In genomic region chr5:6712136-6712581, GRCh38 we compare ENCODE assay signal across 8 cellular contexts. TPM values are rescaled to one million over a fixed set of nuclear protein-coding genes. Genes with fewer than 3 reads are reported as not detected.
A peak's percentile ranks its signal among the peaks of the same experiment; 100 is the strongest.
DNase-seq lines count a peak whose midpoint lies in the region; ATAC-seq, FAIRE-seq and TF ChIP-seq lines count a peak whose summit lies in the region.

No MANE protein-coding gene starts in this region.

- no peak for TF ChIP-seq CTCF in Caco-2 (IDR thresholded peaks at IDR 0.05; ENCODE audit: insufficient read depth in 1 of 2, low read depth in 1 of 2, low read length in 1 of 2, severe bottlenecking in 1 of 2, unreplicated experiment in 1 of 2)
- TF ChIP-seq CTCF in LNCAP (IDR thresholded peaks at IDR 0.05): peak; percentile 9; the same call in 1 of the 2 replicates
- no peak for TF ChIP-seq CTCF in GM12878 (IDR thresholded peaks at IDR 0.05 in 2 of 3, conservative IDR thresholded peaks at IDR 0.05 in 1 of 3; ENCODE audit: control insufficient read depth in 2 of 3, extremely low read depth in 1 of 3, insufficient read depth in 1 of 3, low read depth in 3 of 3, low read length in 3 of 3)

- H3K4me1 ChIP-seq in Caco-2 (peaks cover 16% of the 10 kb centered on the region), GM12878 (ENCODE audit: control insufficient read depth, insufficient read depth, low read length) (peaks cover 26% of the 10 kb centered on the region), iPS-15b (ENCODE audit: control insufficient read depth, insufficient read depth, low read length) (peaks cover 11% of the 10 kb centered on the region)

- H3K4me3 ChIP-seq in Caco-2 (ENCODE audit: low read depth, low read length) (peak overlapping the region; percentile 92), GM12878 (peak overlapping the region; percentile 85), iPS-15b (ENCODE audit: low read depth, low read length) (peak overlapping the region; percentile 64), skin epidermis (peak overlapping the region; percentile 63 to 89 (median 70))

- H3K4me3 Mint-ChIP-seq in Caco-2 (ENCODE audit: unreplicated experiment): peak overlapping the region; percentile 80

- H3K36me3 ChIP-seq in Caco-2 (ENCODE audit: control insufficient read depth, insufficient read depth, low read length): peaks cover 2% of the 10 kb centered on the region; the same call in 1 of the 2 replicates
- H3K36me3 ChIP-seq in GM12878 (ENCODE audit: control insufficient read depth in 2 of 2, insufficient read depth in 2 of 2, low read length in 1 of 2): peaks cover 0 to 5% of the 10 kb centered on the region in 2 experiments; a peak in 1 of 4 replicates
- peaks cover 5% of the 10 kb centered on the region for H3K36me3 ChIP-seq in iPS-15b (ENCODE audit: control insufficient read depth, insufficient read depth, low read length)

- H3K27ac Mint-ChIP-seq in Caco-2 (ENCODE audit: unreplicated experiment): peak overlapping the region; percentile 86

- CTCF ChIA-PET in Caco-2 (lab: Charles Lee) (no interaction called here), GM12878 (lab: Yijun Ruan, JAX) (interaction anchor here (1.2 kb wide), 2 partner anchors 10 to 26 kb away, joined by 3 read pairs; no protein-coding TSS in a partner anchor)

- TF ChIP-seq POLR2A in GM12878 (IDR thresholded peaks at IDR 0.05; ENCODE audit: low read depth, low read length): peak; percentile 52

- H3K27ac ChIP-seq in GM12878 (ENCODE audit: control insufficient read depth, insufficient read depth) (peak overlapping the region; percentile 93), skin epidermis (peak overlapping the region; percentile 85 to 98 (median 94))

- peaks cover 33% of the 10 kb centered on the region for H3K79me2 ChIP-seq in GM12878 (ENCODE audit: control insufficient read depth, insufficient read depth, low read length)

- H2AFZ ChIP-seq in GM12878 (ENCODE audit: control insufficient read depth, low read depth, low read length): peak overlapping the region; percentile 84

- H3K36me3 Mint-ChIP-seq in Caco-2 (ENCODE audit: insufficient read depth, unreplicated experiment): peaks cover 8% of the 10 kb centered on the region

- H4K20me1 ChIP-seq in GM12878 (ENCODE audit: control insufficient read depth, insufficient read depth): peaks cover 12% of the 10 kb centered on the region; the same call in 1 of the 2 replicates

- no peaks in the 10 kb centered on the region for H3K27me3 ChIP-seq in Caco-2 (replicated peaks; ENCODE audit: control insufficient read depth, insufficient read depth, low read length)
- H3K27me3 ChIP-seq in GM12878 (replicated peaks in 1 of 2; ENCODE audit: control insufficient read depth in 2 of 2, insufficient read depth in 2 of 2, low read length in 1 of 2): no peaks in the 10 kb centered on the region
- H3K27me3 ChIP-seq in iPS-15b (ENCODE audit: control insufficient read depth, insufficient read depth, low read length): peaks cover 19% of the 10 kb centered on the region

- peaks cover under 1% of the 10 kb centered on the region for H3K27me3 Mint-ChIP-seq in Caco-2 (ENCODE audit: insufficient read depth, unreplicated experiment)

- in situ Hi-C loops in GM12878 (cut with MboI): no loop called here

- POLR2A ChIA-PET in Caco-2 (lab: Charles Lee) (interaction anchor here (0.8 to 0.9 kb wide), 2 partner anchors 79 to 85 kb away, joined by 4 to 9 read pairs; partner anchors contain the start of gene NSUN2), GM12878 (lab: Charles Lee) (interaction anchor here (0.6 to 1.2 kb wide), 6 partner anchors 10 to 78 kb away, joined by 3 to 6 read pairs (median 3); no protein-coding TSS in a partner anchor)

- TF ChIP-seq RAD21 in GM12878 (IDR thresholded peaks at IDR 0.05; ENCODE audit: insufficient read depth, low read depth, low read length): no peak

- under 1% methylated on average over 35 of the region's 37 CpGs for WGBS in GM12878 (ENCODE audit: insufficient coverage, insufficient replicate concordance, low lambda C conversion rate, missing lambda C conversion rate)

- no peak for FAIRE-seq in GM12878 (lab: Jason Lieb, UNC)

- intact Hi-C loops in Caco-2 (cut with micrococcal nuclease; ENCODE audit: unreplicated experiment) (loop anchor here (2.0 kb wide), 1 partner anchor 33 kb away; no protein-coding TSS in a partner anchor), GM12878 (cut with micrococcal nuclease; ENCODE audit: unreplicated experiment) (loop anchor here (1.0 to 10.0 kb wide), 5 partner anchors 17 to 957 kb away; partner anchors contain the start of genes MED10, NSUN2 and SRD5A1)

- SMC1A ChIA-PET in GM12878 (lab: Charles Lee; ENCODE audit: uncharacterized antibody, unreplicated experiment): interaction anchor here (0.9 to 1.8 kb wide), 8 partner anchors 13 to 94 kb away, joined by 3 to 8 read pairs (median 4); partner anchors contain the start of genes NSUN2 and SRD5A1

- H3K4me1 Mint-ChIP-seq in Caco-2 (ENCODE audit: low read depth, unreplicated experiment): peaks cover 20% of the 10 kb centered on the region

- no peaks in the 10 kb centered on the region for H3K9me3 ChIP-seq in Caco-2
- no peaks in the 10 kb centered on the region for H3K9me3 ChIP-seq in GM12878 (replicated peaks; ENCODE audit: control insufficient read depth, insufficient read depth, low read length)
- H3K9me3 ChIP-seq in iPS-15b (ENCODE audit: control insufficient read depth, insufficient read depth, low read length): no peaks in the 10 kb centered on the region

- TSS peak; percentile 86 for BruUV-seq in Caco-2 (replicated peaks; lab: Mats Ljungman, UMichigan)
- TSS peak; percentile 97 for BruUV-seq in GM12878 (replicated peaks; lab: Mats Ljungman, UMichigan)

- peak; percentile 56 to 57 for DNase-seq in Caco-2
- peak; percentile 29 for DNase-seq in T-helper 22 cell (ENCODE audit: low read depth)
- no peak for DNase-seq in GM12878 (ENCODE audit: low read depth, low spot score)
- no peak for DNase-seq in GM19240 (ENCODE audit: insufficient read length, low spot score)

- H3K4me2 ChIP-seq in GM12878 (ENCODE audit: control insufficient read depth, insufficient read depth): peak overlapping the region; percentile 93

- no peak for TF ChIP-seq EP300 in GM12878 (IDR thresholded peaks at IDR 0.05; ENCODE audit: borderline replicate concordance in 1 of 2, control insufficient read depth in 1 of 2, low read depth in 2 of 2, low read length in 2 of 2)

- no peaks in the 10 kb centered on the region for H3K9me3 Mint-ChIP-seq in Caco-2 (ENCODE audit: unreplicated experiment)

- H3K9ac ChIP-seq in GM12878 (ENCODE audit: control insufficient read depth, insufficient read depth, low read length) (peak overlapping the region; percentile 89), iPS-15b (ENCODE audit: low read depth, low read length) (peak overlapping the region; percentile 76)

- ATAC-seq in GM21528 (IDR thresholded peaks at IDR 0.05; ENCODE audit: low FRiP score, unreplicated experiment): peak; percentile 19
- ATAC-seq in GM12878: peak; percentile 51

- RAD21 ChIA-PET in GM12878 (lab: Charles Lee; ENCODE audit: unreplicated experiment): interaction anchor here (1.2 kb wide), 3 partner anchors 28 to 78 kb away, joined by 3 to 4 read pairs (median 4); no protein-coding TSS in a partner anchor

TF ChIP-seq in GM12878, 131 proteins besides CTCF, POLR2A, EP300 and RAD21 (continues in another document):
- TF ChIP-seq SUPT20H (IDR thresholded peaks at IDR 0.05; ENCODE audit: borderline replicate concordance, control insufficient read depth, low read depth, low read length): no peak
- no peak for TF ChIP-seq USF2 (IDR thresholded peaks at IDR 0.05; ENCODE audit: borderline replicate concordance, low read depth, low read length)
- TF ChIP-seq LARP7 (IDR thresholded peaks at IDR 0.05): peak; percentile 42; the same call in 1 of the 2 replicates
- TF ChIP-seq MEF2B (IDR thresholded peaks at IDR 0.05; ENCODE audit: partially characterized antibody, poor library complexity, severe bottlenecking): peak; percentile 5
- 0 out of 2 replicates have a peak, but pooled peaks have one; percentile 9 for TF ChIP-seq SMARCA5 (IDR thresholded peaks at IDR 0.05)
- TF ChIP-seq E2F4 (IDR thresholded peaks at IDR 0.05; ENCODE audit: low read depth, low read length): no peak

RNA-seq across cellular contexts. Expression of gene TENT4A, which starts 1.1 kb away (rescaled TPM):
- total RNA-seq in Caco-2 (2022) (32.3 and 36.7 TPM in 2 replicates), GM12878 (2014; rRNA removed) (15.4 and 18.3 TPM in 2 replicates), GM12878 (2014; rRNA removed; fragmentation: Illumina TruSeq; extraction: Trizol) (14.4 and 18.4 TPM in 2 replicates), GM12878 (2021) (26.1 and 30.6 TPM in 2 replicates)
- total RNA-seq in GM12878 (2013; cell fraction: nucleolus; rRNA removed): 184 and 188 TPM in 2 replicates
- polyA plus RNA-seq in GM12878 (2011; ENCODE audit: low read depth): 13.0 TPM
- polyA plus RNA-seq in GM12878 (2011; rRNA removed) (8.7 and 10.5 TPM in 2 replicates), GM12878 (2014; fragmentation: Illumina TruSeq; extraction: Trizol) (18.4 and 27.5 TPM in 2 replicates), GM12878 (2014; fragmentation: Nextera tagmentation; extraction: Ambion mirVana) (1 to 10 TPM; 1.4 to 2.8 TPM), GM12878 (2014; rRNA removed) (25.8 and 28.7 TPM in 2 replicates), GM12878 (2016; fragmentation: Nextera tagmentation; extraction: Ambion mirVana) (1 to 10 TPM; 2.5 to 3.4 TPM)
- polyA plus RNA-seq in GM12878 (2011; cell fraction: cytosol; rRNA removed): 7.8 and 8.6 TPM in 2 replicates
- 101 and 119 TPM in 2 replicates for polyA plus RNA-seq in GM12878 (2011; cell fraction: nucleus; rRNA removed)
- 23.9 and 25.8 TPM in 2 replicates for polyA plus RNA-seq in GM12878 (2012)
- polyA minus RNA-seq in GM12878 (2011; rRNA and poly(A)+ RNA removed): 20.3 and 25.2 TPM in 2 replicates
- polyA minus RNA-seq in GM12878 (2011; cell fraction: cytosol; rRNA and poly(A)+ RNA removed): 11.1 and 12.5 TPM in 2 replicates
- polyA minus RNA-seq in GM12878 (2011; cell fraction: nucleus; rRNA and poly(A)+ RNA removed): 49.2 and 70.5 TPM in 2 replicates

Comparison
In these comparisons a context has a peak if more than half of its experiments do, and no peak if none do; other contexts are left out.
1. DNase-seq: peak in Caco-2 (2 of 2) and T-helper 22 cell (single experiment); none in GM12878 (single experiment) and GM19240 (single experiment).
2. Peak in every context shown above with its lines, with median percentiles within 50 percentile points of each other: H3K4me3 ChIP-seq.